ENCODE assay signal across 2 cellular contexts in genomic region chr9:88013607-88014006, GRCh38.
TF ChIP-seq lines count a peak whose summit lies in the region.

No MANE protein-coding gene starts in this region.

TF ChIP-seq in K562, 482 proteins besides CTCF, POLR2A, EP300 and RAD21:
- TF ChIP-seq RFX1 (IDR thresholded peaks at IDR 0.05) (peak; percentile 39; the same call in 1 of the 2 replicates), ZNF668 (CRISPR knock-in tag; IDR thresholded peaks at IDR 0.05) (no peak)

TF ChIP-seq in H1, 55 proteins besides CTCF, POLR2A, EP300 and RAD21:
- TF ChIP-seq CREB1 (IDR thresholded peaks at IDR 0.05) (no peak), ZNF274 (IDR thresholded peaks at IDR 0.05; ENCODE audit: borderline replicate concordance, extremely low read depth, low read length) (no peak), PHF8 (conservative IDR thresholded peaks at IDR 0.05; ENCODE audit: low read depth, low read length) (no peak), CHD7 (IDR thresholded peaks at IDR 0.05; ENCODE audit: insufficient replicate concordance, low read length) (no peak), TAF1 (IDR thresholded peaks at IDR 0.05; ENCODE audit: low read depth, low read length) (no peak), POLR2AphosphoS5 (IDR thresholded peaks at IDR 0.05; ENCODE audit: low read depth, low read length) (no peak)
